Comparison of ENCODE assay signal across 14 cellular contexts in the genomic region with DNA sequence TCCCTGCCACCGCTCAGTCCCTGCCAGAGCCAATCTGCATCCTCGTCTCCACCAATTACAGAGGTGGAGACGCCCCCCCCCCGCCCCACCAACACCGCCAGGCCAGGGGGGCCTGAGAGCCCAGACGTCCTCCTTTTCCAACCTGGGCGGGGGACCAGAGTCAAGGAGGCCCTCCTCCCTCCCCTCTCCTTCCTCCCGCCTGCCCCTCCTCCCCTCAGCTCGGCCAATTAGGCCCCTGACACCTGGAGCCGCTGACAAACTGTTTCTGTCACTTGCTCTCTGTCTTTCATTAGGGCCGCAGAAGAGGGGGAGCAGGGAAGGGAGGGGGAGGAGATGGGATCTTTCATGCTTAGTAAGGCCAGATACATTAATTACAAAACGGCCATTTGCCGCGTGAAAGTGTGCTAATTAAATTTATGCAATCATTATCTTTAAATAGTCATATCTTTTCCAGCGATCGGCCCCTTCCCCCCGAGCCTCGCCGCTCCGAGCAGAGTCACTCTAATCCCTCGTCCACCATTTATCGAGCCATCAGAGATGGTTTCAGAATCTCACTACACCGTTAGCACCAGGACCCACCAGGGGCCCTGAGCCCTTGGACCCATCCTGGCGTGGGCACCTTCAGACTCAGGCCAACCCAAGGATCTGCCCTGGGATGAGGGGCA.
A peak's percentile ranks its signal among the peaks of the same experiment; 100 is the strongest.
DNase-seq lines count a peak whose midpoint lies in the region; ATAC-seq and TF ChIP-seq lines count a peak whose summit lies in the region.
"Had no signal": no experiment of that assay in that cellular context is flagged by ENCODE, and none has a peak within 500 bp of the region (broad histone marks: within the 10 kb centered on the region; RNA-seq: fewer than 3 reads in every experiment).

No MANE protein-coding gene starts in this region.

- H3K4me3 Mint-ChIP-seq in brain (peak overlapping the region in 4 of 5 experiments; percentile 51 to 75 (median 63)), neural progenitor cell (peak overlapping the region; percentile 67), progenitor cell of endocrine pancreas (ENCODE audit: low read depth) (no peak overlapping the region)

- no peak for ATAC-seq in GM18498 (IDR thresholded peaks at IDR 0.05; ENCODE audit: unreplicated experiment)
- ATAC-seq: HCT116 had no signal

- H3K27me3 ChIP-seq in H7 (ENCODE audit: control insufficient read depth, insufficient read depth, low read length) (peaks cover 5% of the 10 kb centered on the region; the same call in 1 of the 2 replicates), neural progenitor cell (peaks cover 30% of the 10 kb centered on the region)

- no peak for TF ChIP-seq CTCF in brain (conservative IDR thresholded peaks at IDR 0.05)
- TF ChIP-seq CTCF in neural progenitor cell (IDR thresholded peaks at IDR 0.05) = no peak
- no peak for TF ChIP-seq CTCF in progenitor cell of endocrine pancreas (IDR thresholded peaks at IDR 0.05; ENCODE audit: unreplicated experiment)

- H3K9me3 ChIP-seq in neural progenitor cell (ENCODE audit: low read depth) = no peaks in the 10 kb centered on the region

- H3K27ac Mint-ChIP-seq in brain = peak overlapping the region; percentile 44 to 98 (median 93)
- peak overlapping the region; percentile 78 for H3K27ac Mint-ChIP-seq in neural progenitor cell
- no peak overlapping the region for H3K27ac Mint-ChIP-seq in progenitor cell of endocrine pancreas

- H3K36me3 Mint-ChIP-seq in brain = no peaks in the 10 kb centered on the region
- H3K36me3 Mint-ChIP-seq in neural progenitor cell = peaks cover 4% of the 10 kb centered on the region
- no peaks in the 10 kb centered on the region for H3K36me3 Mint-ChIP-seq in progenitor cell of endocrine pancreas (ENCODE audit: insufficient read depth)

- DNase-seq in H7 = peak; percentile 89
- DNase-seq in NCI-H2227 treated with DMSO at 0.1 percent for 48 hours (lab: John Stamatoyannopoulos, UW) = peak; percentile 18
- peak; percentile 74 for DNase-seq in neural progenitor cell (ENCODE audit: low spot score)
- no peak for DNase-seq in progenitor cell of endocrine pancreas (ENCODE audit: low spot score, unreplicated experiment)
- DNase-seq in activated T-cell treated with anti-CD3 and anti-CD28 coated beads, Interleukin-2, amount 50 U/mL, for 1 hour = no peak
- no peak for DNase-seq in DMS79 treated with DMSO at 0.1 percent for 48 hours (lab: John Stamatoyannopoulos, UW)
- DNase-seq: DMS153, NCI-H1694, NCI-H510A, PC-9, T-helper 2 cell had no signal

- no peak overlapping the region for H3K9ac ChIP-seq in neural progenitor cell

- H3F3A ChIP-seq in neural progenitor cell (ENCODE audit: low read depth) = no peaks in the 10 kb centered on the region

- H3K4me2 ChIP-seq in neural progenitor cell = peak overlapping the region; percentile 60
- H3K4me2 ChIP-seq: PC-9 had no signal

- H3K4me1 Mint-ChIP-seq in brain = peaks cover 81% of the 10 kb centered on the region
- peaks cover 51% of the 10 kb centered on the region for H3K4me1 Mint-ChIP-seq in neural progenitor cell
- peaks cover 4% of the 10 kb centered on the region for H3K4me1 Mint-ChIP-seq in progenitor cell of endocrine pancreas (ENCODE audit: low read depth)

- no peak overlapping the region for H2AFZ ChIP-seq in neural progenitor cell (replicated peaks)
- H2AFZ ChIP-seq: PC-9 had no signal

- H3K36me3 ChIP-seq in H7 (replicated peaks; ENCODE audit: control insufficient read depth, insufficient read depth, low read length) = no peaks in the 10 kb centered on the region
- no peaks in the 10 kb centered on the region for H3K36me3 ChIP-seq in neural progenitor cell

- peaks cover 50% of the 10 kb centered on the region for H3K4me1 ChIP-seq in neural progenitor cell

- no peaks in the 10 kb centered on the region for H3K79me2 ChIP-seq in neural progenitor cell (ENCODE audit: low read depth)

- H3K27me3 Mint-ChIP-seq in brain = peaks cover 12% of the 10 kb centered on the region
- H3K27me3 Mint-ChIP-seq in neural progenitor cell (ENCODE audit: insufficient read depth, low read depth) = peaks cover 19% of the 10 kb centered on the region
- peaks cover 88% of the 10 kb centered on the region for H3K27me3 Mint-ChIP-seq in progenitor cell of endocrine pancreas

- H3K4me3 ChIP-seq in H7 (ENCODE audit: insufficient read depth, low read depth, low read length) (no peak overlapping the region), neural progenitor cell (no peak overlapping the region)
- H3K4me3 ChIP-seq: PC-9 had no signal

- H3K9me3 Mint-ChIP-seq in brain = peaks cover 0 to 15% (median 0%) of the 10 kb centered on the region in 5 experiments
- H3K9me3 Mint-ChIP-seq in neural progenitor cell = no peaks in the 10 kb centered on the region
- no peaks in the 10 kb centered on the region for H3K9me3 Mint-ChIP-seq in progenitor cell of endocrine pancreas (ENCODE audit: low read depth)

- no peak overlapping the region for H3K27ac ChIP-seq in neural progenitor cell
- H3K27ac ChIP-seq: PC-9 had no signal

- H4K20me1 ChIP-seq in neural progenitor cell (ENCODE audit: low read depth) = no peaks in the 10 kb centered on the region

Comparison
In these comparisons a context has a peak if more than half of its experiments do, and no peak if none do; other contexts are left out.
1. DNase-seq: peak in H7 (single experiment), NCI-H2227 treated with DMSO at 0.1 percent for 48 hours (single experiment) and neural progenitor cell (single experiment); none in progenitor cell of endocrine pancreas (single experiment), activated T-cell treated with anti-CD3 and anti-CD28 coated beads, Interleukin-2, amount 50 U/mL, for 1 hour (single experiment) and DMS79 treated with DMSO at 0.1 percent for 48 hours (single experiment).